ENCODE assay signal across 12 cellular contexts in genomic region chr5:102856374-102856748, GRCh38.
DNase-seq lines count a peak whose midpoint lies in the region; ATAC-seq and TF ChIP-seq lines count a peak whose summit lies in the region.
"Had no signal": no experiment of that assay in that cellular context is flagged by ENCODE, and none has a peak within 500 bp of the region (broad histone marks: within the 10 kb centered on the region; RNA-seq: fewer than 3 reads in every experiment).

No MANE protein-coding gene starts in this region.

- CTCF ChIA-PET in activated CD8-positive, alpha-beta memory T cell treated with anti-CD3 and anti-CD28 coated beads, Interleukin-2, amount 10 ng/mL, durations not matched to agents 7 days and 5 days (lab: Charles Lee) = interaction anchor here (0.9 to 4.4 kb wide), 3 partner anchors 9 to 153 kb away, joined by 3 to 19 read pairs (median 4); no protein-coding TSS in a partner anchor

- ATAC-seq in activated CD8-positive, alpha-beta memory T cell treated with anti-CD3 and anti-CD28 coated beads, Interleukin-2, amount 10 ng/mL, durations not matched to agents 7 days and 5 days = no peak
- no peak for ATAC-seq in GM19035 (IDR thresholded peaks at IDR 0.05; ENCODE audit: unreplicated experiment)
- no peak for ATAC-seq in HG02763 (IDR thresholded peaks at IDR 0.05; ENCODE audit: unreplicated experiment)
- ATAC-seq: activated CD8-positive, alpha-beta T cell treated with anti-CD3 and anti-CD28 coated beads, Interleukin-2, amount 10 ng/mL, durations not matched to agents 7 days and 5 days; Panc1 had no signal

- H3K9me3 Mint-ChIP-seq in activated CD8-positive, alpha-beta memory T cell treated with anti-CD3 and anti-CD28 coated beads, Interleukin-2, amount 10 ng/mL, durations not matched to agents 7 days and 5 days (ENCODE audit: low read depth) = no peaks in the 10 kb centered on the region
- H3K9me3 Mint-ChIP-seq: activated naive CD4-positive, alpha-beta T cell treated with anti-CD3 and anti-CD28 coated beads, Interleukin-2, amount 10 ng/mL, durations not matched to agents 7 days and 5 days had no signal

- H3K27ac Mint-ChIP-seq in activated CD8-positive, alpha-beta memory T cell treated with anti-CD3 and anti-CD28 coated beads, Interleukin-2, amount 10 ng/mL, durations not matched to agents 7 days and 5 days = no peak overlapping the region
- H3K27ac Mint-ChIP-seq: activated naive CD4-positive, alpha-beta T cell treated with anti-CD3 and anti-CD28 coated beads, Interleukin-2, amount 10 ng/mL, durations not matched to agents 7 days and 5 days had no signal

- H3K4me1 Mint-ChIP-seq in activated CD8-positive, alpha-beta memory T cell treated with anti-CD3 and anti-CD28 coated beads, Interleukin-2, amount 10 ng/mL, durations not matched to agents 7 days and 5 days = peaks cover 36% of the 10 kb centered on the region

- peaks cover 39% of the 10 kb centered on the region for H3K4me1 ChIP-seq in ACC112 (ENCODE audit: control insufficient read depth, insufficient read depth, low read length, unreplicated experiment)

- no peaks in the 10 kb centered on the region for H3K27me3 ChIP-seq in ACC112 (ENCODE audit: insufficient read depth, low read length)

- H3K36me3 Mint-ChIP-seq in activated CD8-positive, alpha-beta memory T cell treated with anti-CD3 and anti-CD28 coated beads, Interleukin-2, amount 10 ng/mL, durations not matched to agents 7 days and 5 days = no peaks in the 10 kb centered on the region
- H3K36me3 Mint-ChIP-seq: activated naive CD4-positive, alpha-beta T cell treated with anti-CD3 and anti-CD28 coated beads, Interleukin-2, amount 10 ng/mL, durations not matched to agents 7 days and 5 days had no signal

- no peak overlapping the region for H2AFZ ChIP-seq in ACC112 (ENCODE audit: low read length, unreplicated experiment)

- H3K27me3 Mint-ChIP-seq in activated CD8-positive, alpha-beta memory T cell treated with anti-CD3 and anti-CD28 coated beads, Interleukin-2, amount 10 ng/mL, durations not matched to agents 7 days and 5 days = no peaks in the 10 kb centered on the region
- H3K27me3 Mint-ChIP-seq: activated naive CD4-positive, alpha-beta T cell treated with anti-CD3 and anti-CD28 coated beads, Interleukin-2, amount 10 ng/mL, durations not matched to agents 7 days and 5 days had no signal

- H3K4me3 Mint-ChIP-seq in activated CD8-positive, alpha-beta memory T cell treated with anti-CD3 and anti-CD28 coated beads, Interleukin-2, amount 10 ng/mL, durations not matched to agents 7 days and 5 days = no peak overlapping the region
- H3K4me3 Mint-ChIP-seq: activated naive CD4-positive, alpha-beta T cell treated with anti-CD3 and anti-CD28 coated beads, Interleukin-2, amount 10 ng/mL, durations not matched to agents 7 days and 5 days had no signal

- no peaks in the 10 kb centered on the region for H3K36me3 ChIP-seq in ACC112 (ENCODE audit: insufficient read depth, low read length)
- H3K36me3 ChIP-seq: thoracic aorta had no signal

- H3K27ac ChIP-seq in ACC112 (ENCODE audit: low read depth, low read length) = peak overlapping the region; percentile 71

- TF ChIP-seq CTCF in choroid plexus epithelial cell (conservative IDR thresholded peaks at IDR 0.05; ENCODE audit: low read depth, low read length) = no peak

- H3K79me2 ChIP-seq in ACC112 (ENCODE audit: control insufficient read depth, insufficient read depth, low read length, unreplicated experiment) = peaks cover 25% of the 10 kb centered on the region

- H3K4me3 ChIP-seq in ACC112 (ENCODE audit: low read depth, low read length) (peak overlapping the region; percentile 38), choroid plexus epithelial cell (ENCODE audit: low read depth, low read length) (no peak overlapping the region)
- H3K4me3 ChIP-seq: thoracic aorta had no signal

- DNase-seq in HT1080 (ENCODE audit: low read depth) = peak; percentile 50
- peak; percentile 55 for DNase-seq in choroid plexus epithelial cell (ENCODE audit: low read depth)
- peak; percentile 68 for DNase-seq in kidney tubule cell (ENCODE audit: low spot score)
- DNase-seq in activated CD8-positive, alpha-beta memory T cell treated with anti-CD3 and anti-CD28 coated beads, Interleukin-2, amount 10 ng/mL, durations not matched to agents 7 days and 5 days = no peak
- DNase-seq in NCI-H2227 (lab: John Stamatoyannopoulos, UW; ENCODE audit: unreplicated experiment) = no peak
- DNase-seq: activated CD8-positive, alpha-beta T cell treated with anti-CD3 and anti-CD28 coated beads, Interleukin-2, amount 10 ng/mL, durations not matched to agents 7 days and 5 days; activated naive CD4-positive, alpha-beta T cell treated with anti-CD3 and anti-CD28 coated beads, Interleukin-2, amount 10 ng/mL, durations not matched to agents 7 days and 5 days had no signal

Comparison
In these comparisons a context has a peak if more than half of its experiments do, and no peak if none do; other contexts are left out.
1. DNase-seq: peak in HT1080 (single experiment), choroid plexus epithelial cell (single experiment) and kidney tubule cell (single experiment); none in activated CD8-positive, alpha-beta memory T cell treated with anti-CD3 and anti-CD28 coated beads, Interleukin-2, amount 10 ng/mL, durations not matched to agents 7 days and 5 days (single experiment) and NCI-H2227 (single experiment).